Comparison of ENCODE assay signal across 9 cellular contexts in genomic region chr12:121791671-121792496, GRCh38. TPM values are rescaled to one million over a fixed set of nuclear protein-coding genes. Genes with fewer than 3 reads are reported as not detected.
A peak's percentile ranks its signal among the peaks of the same experiment; 100 is the strongest.
DNase-seq lines count a peak whose midpoint lies in the region; ATAC-seq and TF ChIP-seq lines count a peak whose summit lies in the region.
"Had no signal": no experiment of that assay in that cellular context is flagged by ENCODE, and none has a peak within 500 bp of the region (broad histone marks: within the 10 kb centered on the region; RNA-seq: fewer than 3 reads in every experiment).

No MANE protein-coding gene starts in this region.

- H3K27me3 Mint-ChIP-seq in activated naive CD4-positive, alpha-beta T cell treated with anti-CD3 and anti-CD28 coated beads for 36 hours (ENCODE audit: low read depth) = no peaks in the 10 kb centered on the region

- CTCF ChIA-PET in AG04450 (lab: Charles Lee) = no interaction called here
- CTCF ChIA-PET in HEK293 (lab: Yijun Ruan, JAX) = interaction anchor here (0.7 to 9.8 kb wide), 5 partner anchors 12 to 239 kb away, joined by 3 to 393 read pairs (median 205); partner anchors contain the start of gene SETD1B
- CTCF ChIA-PET in activated naive CD4-positive, alpha-beta T cell treated with anti-CD3 and anti-CD28 coated beads for 36 hours (lab: Charles Lee) = interaction anchor here (0.8 to 10.3 kb wide), 5 partner anchors 12 to 222 kb away, joined by 3 to 494 read pairs (median 119); partner anchors contain the start of gene SETD1B

- H3K4me3 ChIP-seq in AG04450 (ENCODE audit: low read depth, low read length) = no peak overlapping the region
- H3K4me3 ChIP-seq in HEK293 (ENCODE audit: low read depth, low read length) = no peak overlapping the region
- H3K4me3 ChIP-seq in mesendoderm (ENCODE audit: low read length) = no peak overlapping the region

- DNase-seq in AG04450 (ENCODE audit: low read depth, low spot score) = no peak
- DNase-seq in activated naive CD4-positive, alpha-beta T cell treated with anti-CD3 and anti-CD28 coated beads for 36 hours = peak; percentile 72
- DNase-seq in mesendoderm = no peak
- no peak for DNase-seq in GF-D8 (lab: John Stamatoyannopoulos, UW)
- DNase-seq in NCI-H1092 (lab: John Stamatoyannopoulos, UW) = no peak
- DNase-seq: NCI-H510A had no signal

- no peak overlapping the region for H4K8ac ChIP-seq in mesendoderm (ENCODE audit: low read depth, low read length)

- H2BK120ac ChIP-seq in mesendoderm (ENCODE audit: low read depth, low read length) = no peak overlapping the region

- intact Hi-C loops in activated naive CD4-positive, alpha-beta T cell treated with anti-CD3 and anti-CD28 coated beads for 36 hours (cut with micrococcal nuclease) = loop anchor here (2.0 to 10.0 kb wide), 8 partner anchors 80 to 933 kb away; partner anchors contain the start of genes BCL7A, ORAI1, RNF34 and TMEM120B

- H3K18ac ChIP-seq in mesendoderm (ENCODE audit: low read length) = no peak overlapping the region

- peak overlapping the region; percentile 75 for H3K9ac ChIP-seq in mesendoderm (ENCODE audit: low read length)

- H4K5ac ChIP-seq in mesendoderm (ENCODE audit: low read length) = no peak overlapping the region

- POLR2A ChIA-PET in AG04450 (lab: Yijun Ruan, JAX) (no interaction called here), HEK293 (lab: Yijun Ruan, JAX) (interaction anchor here (1.2 to 8.9 kb wide), 2 partner anchors 11 to 17 kb away, joined by 5 to 165 read pairs; no protein-coding TSS in a partner anchor)

- H3K56ac ChIP-seq in mesendoderm (ENCODE audit: low read length) = peak overlapping the region; percentile 15

- H3K79me2 ChIP-seq in mesendoderm (ENCODE audit: control insufficient read depth, insufficient read depth, low read length) = peaks cover 4% of the 10 kb centered on the region

- H3K79me1 ChIP-seq in mesendoderm (ENCODE audit: low read length) = peaks cover 7% of the 10 kb centered on the region

- WGBS in mesendoderm (ENCODE audit: extremely low coverage, insufficient coverage, low lambda C conversion rate) = no CpG with 5 or more reads among the region's 14 CpGs

- ATAC-seq in GM21515 (IDR thresholded peaks at IDR 0.05; ENCODE audit: unreplicated experiment) (no peak), HG03354 (IDR thresholded peaks at IDR 0.05; ENCODE audit: poor library complexity, severe bottlenecking, unreplicated experiment) (no peak)

- H3K36me3 Mint-ChIP-seq in activated naive CD4-positive, alpha-beta T cell treated with anti-CD3 and anti-CD28 coated beads for 36 hours (ENCODE audit: low read depth) = peaks cover 24% of the 10 kb centered on the region

- H3K36me3 ChIP-seq in HEK293 (ENCODE audit: control insufficient read depth in 2 of 2, insufficient read depth in 1 of 2, low read length in 2 of 2) (peaks cover 0 to 16% of the 10 kb centered on the region in 2 experiments; a peak in 1 of 3 replicates), mesendoderm (ENCODE audit: control insufficient read depth, insufficient read depth, low read length) (no peaks in the 10 kb centered on the region)

- H3K27me3 ChIP-seq in AG04450 (ENCODE audit: control insufficient read depth, insufficient read depth, low read length) = no peaks in the 10 kb centered on the region
- H3K27me3 ChIP-seq in mesendoderm (ENCODE audit: insufficient read depth, low read length, poor library complexity) = no peaks in the 10 kb centered on the region

- peaks cover under 1% of the 10 kb centered on the region; the same call in 1 of the 2 replicates for H3K4me1 ChIP-seq in HEK293 (ENCODE audit: control insufficient read depth, insufficient read depth, low read length)
- H3K4me1 ChIP-seq in mesendoderm (ENCODE audit: control insufficient read depth, low read depth, low read length) = peaks cover 5% of the 10 kb centered on the region

- H2BK5ac ChIP-seq in mesendoderm (ENCODE audit: low read length) = no peak overlapping the region

- TF ChIP-seq CTCF in AG04450 (IDR thresholded peaks at IDR 0.05; ENCODE audit: low read depth, low read length) = no peak
- TF ChIP-seq CTCF in HEK293 (tag by site-specific recombination; IDR thresholded peaks at IDR 0.05) = no peak

- no peaks in the 10 kb centered on the region; the same call in 1 of the 2 replicates for H3K9me3 ChIP-seq in AG04450 (ENCODE audit: control insufficient read depth, insufficient read depth, low read length)
- no peaks in the 10 kb centered on the region for H3K9me3 ChIP-seq in HEK293 (ENCODE audit: control insufficient read depth, insufficient read depth, low read depth, low read length)

- H3K27ac ChIP-seq in AG04450 (ENCODE audit: low read depth, low read length) = peak overlapping the region; percentile 11
- no peak overlapping the region for H3K27ac ChIP-seq in HEK293 (ENCODE audit: extremely low read depth, low read depth, low read length)
- H3K27ac ChIP-seq in mesendoderm (ENCODE audit: low read depth, low read length) = no peak overlapping the region

- H2BK15ac ChIP-seq in mesendoderm (replicated peaks; ENCODE audit: low read depth) = no peak overlapping the region

- H2AK5ac ChIP-seq in mesendoderm (ENCODE audit: low read length) = no peak overlapping the region

- no peak overlapping the region for H3K4ac ChIP-seq in mesendoderm (ENCODE audit: low read depth, low read length)

- no peaks in the 10 kb centered on the region for H3K9me3 Mint-ChIP-seq in activated naive CD4-positive, alpha-beta T cell treated with anti-CD3 and anti-CD28 coated beads for 36 hours

- H3K4me2 ChIP-seq in mesendoderm (ENCODE audit: low read length) = no peak overlapping the region

- H3K27ac Mint-ChIP-seq in activated naive CD4-positive, alpha-beta T cell treated with anti-CD3 and anti-CD28 coated beads for 36 hours = peak overlapping the region; percentile 99

- peaks cover 68% of the 10 kb centered on the region for H3K4me1 Mint-ChIP-seq in activated naive CD4-positive, alpha-beta T cell treated with anti-CD3 and anti-CD28 coated beads for 36 hours (ENCODE audit: low read depth)

- no peak overlapping the region for H3K23ac ChIP-seq in mesendoderm (ENCODE audit: low read length)

- peak overlapping the region; percentile 83 for H3K4me3 Mint-ChIP-seq in activated naive CD4-positive, alpha-beta T cell treated with anti-CD3 and anti-CD28 coated beads for 36 hours

TF ChIP-seq in HEK293, 187 proteins besides CTCF, POLR2A, EP300 and RAD21:
- peak; percentile 43 for TF ChIP-seq GLIS2 (tag by site-specific recombination; IDR thresholded peaks at IDR 0.05)
- no peak for TF ChIP-seq GLI4 (tag by site-specific recombination; IDR thresholded peaks at IDR 0.05)
- no peak for TF ChIP-seq OSR2 (tag by site-specific recombination; IDR thresholded peaks at IDR 0.05)
- peak; percentile 48; the same call in 1 of the 2 replicates for TF ChIP-seq GLIS1 (tag by site-specific recombination; IDR thresholded peaks at IDR 0.05)
- no peak for TF ChIP-seq ZBTB44 (tag by site-specific recombination; IDR thresholded peaks at IDR 0.05)

RNA-seq across cellular contexts. Expression of gene RHOF, which starts 1.6 kb away (rescaled TPM):
- polyA plus RNA-seq in AG04450 (2011; rRNA removed) = 5.3 TPM in 2 replicates
- polyA minus RNA-seq in AG04450 (2011; rRNA and poly(A)+ RNA removed) = 10.3 and 14.6 TPM in 2 replicates
- 10 to 100 TPM; 64.4 to 67.5 TPM for total RNA-seq in activated naive CD4-positive, alpha-beta T cell treated with anti-CD3 and anti-CD28 coated beads for 36 hours
- polyA plus RNA-seq in mesendoderm (2013, experiment 1 of 2) = 15.5 TPM
- polyA plus RNA-seq in mesendoderm (2013, experiment 2 of 2) = 15.0 TPM

RNA-seq across cellular contexts. Expression of gene SETD1B, which starts 11.9 kb away (rescaled TPM):
- polyA plus RNA-seq in AG04450 (2011; rRNA removed) = 1.1 and 1.6 TPM in 2 replicates
- 3.4 and 3.5 TPM in 2 replicates for polyA minus RNA-seq in AG04450 (2011; rRNA and poly(A)+ RNA removed)
- total RNA-seq in activated naive CD4-positive, alpha-beta T cell treated with anti-CD3 and anti-CD28 coated beads for 36 hours = 1 to 10 TPM; 8.2 to 8.3 TPM
- 11.4 TPM for polyA plus RNA-seq in mesendoderm (2013, experiment 1 of 2)
- polyA plus RNA-seq in mesendoderm (2013, experiment 2 of 2) = 11.6 TPM
